16 cellular contexts compared by ENCODE assay signal in genomic region chr6:117559299-117559698, GRCh38.
"Had no signal": no experiment of that assay in that cellular context is flagged by ENCODE, and none has a peak within 500 bp of the region (broad histone marks: within the 10 kb centered on the region; RNA-seq: fewer than 3 reads in every experiment).

No MANE protein-coding gene starts in this region.

- H3K4me3 ChIP-seq: esophagus muscularis mucosa, ovary, stomach, testis had no signal

- DNase-seq: activated CD4-positive, alpha-beta T cell treated with anti-CD3 and anti-CD28 coated beads for 1 hour; activated CD4-positive, alpha-beta T cell treated with anti-CD3 and anti-CD28 coated beads, Interleukin-2, amount 50 U/mL, for 4 hours; amniotic stem cell; central memory CD4-positive, alpha-beta T cell; cortex of kidney; effector CD4-positive, alpha-beta T cell; hippocampal formation; naive B cell; ovary; stimulated activated CD4-positive, alpha-beta T cell treated with anti-CD3 and anti-CD28 coated beads, Interleukin-12 subunit alpha, Interleukin-12 subunit beta, amount 100 ng/mL, for 4 hours; stimulated activated CD4-positive, alpha-beta T cell treated with anti-CD3 and anti-CD28 coated beads, Interleukin-2, amount 100 ng/mL, for 24 hours; stomach; T-helper 9 cell; testis had no signal

- H3K4me1 ChIP-seq: testis had no signal

- ATAC-seq: activated naive CD4-positive, alpha-beta T cell treated with anti-CD3 and anti-CD28 coated beads, Interleukin-2, amount 50 U/mL, for 72 hours had no signal

- H3K27ac ChIP-seq: esophagus muscularis mucosa, ovary, stomach, testis had no signal

- H3K36me3 ChIP-seq: ovary had no signal

- H3K9me3 ChIP-seq: esophagus muscularis mucosa, ovary, stomach, testis had no signal

- H3K27me3 ChIP-seq: esophagus muscularis mucosa, ovary, stomach, testis had no signal
